In the genomic region with DNA sequence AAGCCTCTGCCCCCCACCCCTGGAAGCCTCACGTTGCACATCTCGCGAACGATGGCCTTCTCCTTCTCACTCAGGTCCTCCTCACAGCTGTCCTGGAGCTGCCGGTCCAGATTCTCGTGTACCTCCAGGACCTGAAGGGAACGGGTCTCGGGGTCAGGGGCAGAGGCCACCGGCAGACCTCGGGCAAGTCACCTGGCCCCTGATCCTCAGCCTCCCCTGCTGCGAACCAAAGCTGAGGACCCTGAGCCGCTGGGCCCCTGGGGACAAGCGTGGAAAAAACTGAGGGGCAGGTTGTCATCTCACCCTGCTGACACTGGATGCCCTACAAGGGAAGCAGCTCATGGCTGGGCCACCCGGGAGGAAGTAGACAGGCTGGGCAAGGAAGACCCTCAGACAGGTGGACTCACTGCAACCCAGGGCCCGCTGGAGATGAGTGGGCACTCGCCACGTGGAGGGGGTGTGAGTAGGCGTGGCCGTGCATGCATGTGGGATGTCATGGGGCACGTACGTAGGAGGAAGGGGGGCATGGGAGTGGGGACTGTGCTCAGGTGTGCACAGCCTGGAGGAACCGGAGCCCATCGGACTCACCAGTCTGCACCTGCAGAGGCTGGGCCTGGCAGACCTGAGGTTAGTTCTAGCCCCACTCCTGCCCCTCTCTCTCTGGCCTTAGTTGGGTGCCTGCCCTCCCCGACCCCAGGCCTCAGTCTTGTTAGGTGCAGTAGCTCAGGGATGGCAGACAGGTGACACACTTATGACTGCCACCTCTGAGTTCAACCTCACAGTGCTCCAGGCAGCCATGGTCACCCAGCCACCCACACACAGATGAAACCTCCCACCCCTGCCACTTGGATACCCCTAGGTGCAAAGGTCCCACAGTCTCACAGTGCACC, we compare ENCODE assay signal across 21 cellular contexts. TPM values are rescaled to one million over a fixed set of nuclear protein-coding genes. Genes with fewer than 3 reads are reported as not detected.
A peak's percentile ranks its signal among the peaks of the same experiment; 100 is the strongest.
DNase-seq lines count a peak whose midpoint lies in the region; ATAC-seq and TF ChIP-seq lines count a peak whose summit lies in the region.
"Had no signal": no experiment of that assay in that cellular context is flagged by ENCODE, and none has a peak within 500 bp of the region (broad histone marks: within the 10 kb centered on the region; RNA-seq: fewer than 3 reads in every experiment).

No MANE protein-coding gene starts in this region.

- H3K4me2 ChIP-seq in H9 (ENCODE audit: insufficient read depth, insufficient read length, low read length) = no peak overlapping the region
- H3K4me2 ChIP-seq: A549 had no signal

- no peak overlapping the region for H3K9ac ChIP-seq in H9 (ENCODE audit: extremely low read depth, insufficient read length, low read length)
- H3K9ac ChIP-seq in endodermal cell (ENCODE audit: extremely low read depth, low read length, poor library complexity, severe bottlenecking) = no peak overlapping the region

- H3K23ac ChIP-seq in H9 (ENCODE audit: insufficient read length, low read depth, low read length) = no peak overlapping the region

- no peak overlapping the region for H3K18ac ChIP-seq in H9 (ENCODE audit: insufficient read length, low read depth, low read length)

- no peak overlapping the region for H2BK5ac ChIP-seq in H9 (ENCODE audit: insufficient read length, low read length)

- no peak overlapping the region for H4K5ac ChIP-seq in H9 (ENCODE audit: insufficient read length, low read depth, low read length)

- no peaks in the 10 kb centered on the region for H3K27me3 ChIP-seq in H9 (ENCODE audit: insufficient read depth, low read length)
- no peaks in the 10 kb centered on the region for H3K27me3 ChIP-seq in endodermal cell (ENCODE audit: control insufficient read depth, insufficient read depth, low read length, poor library complexity, severe bottlenecking)
- H3K27me3 ChIP-seq: adrenal gland, cardiac muscle cell, MG63, ovary had no signal

- H2BK12ac ChIP-seq in H9 (ENCODE audit: insufficient read length, low read depth, low read length) = no peak overlapping the region

- intact Hi-C loops in posterior vena cava (cut with DNase I) = loop anchor here in 1 of 2 donors (10.0 kb wide), 1 partner anchor 368 kb away; no protein-coding TSS in a partner anchor

- no peak overlapping the region for H2BK15ac ChIP-seq in H9 (ENCODE audit: low read depth, low read length)

- no peaks in the 10 kb centered on the region for H3K4me1 ChIP-seq in H9 (ENCODE audit: insufficient read depth, low read length)
- H3K4me1 ChIP-seq in endodermal cell (ENCODE audit: control insufficient read depth, insufficient read depth, low read length) = no peaks in the 10 kb centered on the region

- no peak overlapping the region for H2BK20ac ChIP-seq in H9 (ENCODE audit: low read depth, low read length, poor library complexity, severe bottlenecking)

- no peaks in the 10 kb centered on the region for H3K4me1 Mint-ChIP-seq in activated T-cell treated with anti-CD3 and anti-CD28 coated beads, Interleukin-2, amount 50 U/mL, for 24 hours (ENCODE audit: low read depth)
- no peaks in the 10 kb centered on the region for H3K4me1 Mint-ChIP-seq in activated T-cell treated with anti-CD3 and anti-CD28 coated beads, Interleukin-2, amount 50 U/mL, for 72 hours (ENCODE audit: low read depth)
- peaks cover 6 to 8% of the 10 kb centered on the region in 2 experiments; a peak in 3 of 4 replicates for H3K4me1 Mint-ChIP-seq in H9
- no peaks in the 10 kb centered on the region for H3K4me1 Mint-ChIP-seq in endodermal cell

- no peaks in the 10 kb centered on the region for H3K79me2 ChIP-seq in H9 (ENCODE audit: insufficient read depth, low read length)

- H3K4ac ChIP-seq in H9 (ENCODE audit: low read depth, low read length) = no peak overlapping the region

- DNase-seq in activated T-cell treated with anti-CD3 and anti-CD28 coated beads, Interleukin-2, amount 50 U/mL, for 24 hours = peak; percentile 28
- DNase-seq in activated T-cell treated with anti-CD3 and anti-CD28 coated beads, Interleukin-2, amount 50 U/mL, for 72 hours = no peak
- DNase-seq in H9 = peak; percentile 26
- DNase-seq in endodermal cell = peak; percentile 39
- peak; percentile 76 for DNase-seq in posterior vena cava (ENCODE audit: low spot score)
- DNase-seq in NOMO-1 treated with DMSO at 0.1 percent for 48 hours (lab: John Stamatoyannopoulos, UW; ENCODE audit: unreplicated experiment) = no peak
- DNase-seq in GM19240 (ENCODE audit: insufficient read length, low spot score) = no peak
- DNase-seq: activated CD4-positive, alpha-beta T cell treated with anti-CD3 and anti-CD28 coated beads, Interleukin-2, amount 50 U/mL, for 1 hour; DMS153; left ventricle myocardium superior; MG63; NCI-H146; stimulated activated CD4-positive, alpha-beta T cell treated with anti-CD3 and anti-CD28 coated beads, Interleukin-4, amount 100 ng/mL, for 4 hours had no signal

- no peak overlapping the region for H2BK120ac ChIP-seq in H9 (ENCODE audit: low read depth, low read length, poor library complexity, severe bottlenecking)

- no peak overlapping the region for H2AK5ac ChIP-seq in H9 (ENCODE audit: insufficient read length, low read length)

- H3K4me3 ChIP-seq in endodermal cell (ENCODE audit: low read length) = no peak overlapping the region
- H3K4me3 ChIP-seq: A549, adrenal gland, cardiac muscle cell, MG63, ovary, skin epidermis had no signal

- H3K23me2 ChIP-seq in H9 (ENCODE audit: insufficient read length, low read depth, low read length, poor library complexity, severe bottlenecking) = no peaks in the 10 kb centered on the region

- H3K27ac ChIP-seq in H9 (ENCODE audit: insufficient read length, low read depth, low read length) (no peak overlapping the region), endodermal cell (ENCODE audit: low read depth, low read length) (no peak overlapping the region)
- H3K27ac ChIP-seq: A549, adrenal gland, cardiac muscle cell, ovary, skin epidermis had no signal

- H3K36me3 ChIP-seq in endodermal cell (ENCODE audit: control insufficient read depth, insufficient read depth, low read length) = peaks cover 12% of the 10 kb centered on the region
- H3K36me3 ChIP-seq: MG63, ovary had no signal

- peaks cover 3% of the 10 kb centered on the region for H4K20me1 ChIP-seq in H9 (ENCODE audit: control insufficient read depth, insufficient read depth, insufficient read length)

- no peak overlapping the region for H3K56ac ChIP-seq in H9 (ENCODE audit: insufficient read length, low read depth, low read length)

- H4K8ac ChIP-seq in H9 (replicated peaks; ENCODE audit: insufficient read length, low read depth, low read length) = no peak overlapping the region

- H3K14ac ChIP-seq in H9 (ENCODE audit: insufficient read depth, low read length) = no peak overlapping the region

- H3T11ph ChIP-seq in H9 (ENCODE audit: low read length) = no peak overlapping the region

- H2AFZ ChIP-seq in H9 (ENCODE audit: low read length) = no peak overlapping the region

- no peaks in the 10 kb centered on the region for H3K9me3 Mint-ChIP-seq in activated T-cell treated with anti-CD3 and anti-CD28 coated beads, Interleukin-2, amount 50 U/mL, for 24 hours
- H3K9me3 Mint-ChIP-seq in activated T-cell treated with anti-CD3 and anti-CD28 coated beads, Interleukin-2, amount 50 U/mL, for 72 hours = no peaks in the 10 kb centered on the region
- no peaks in the 10 kb centered on the region for H3K9me3 Mint-ChIP-seq in H9
- no peaks in the 10 kb centered on the region for H3K9me3 Mint-ChIP-seq in endodermal cell

- no peak overlapping the region for H3K27ac Mint-ChIP-seq in activated T-cell treated with anti-CD3 and anti-CD28 coated beads, Interleukin-2, amount 50 U/mL, for 24 hours
- no peak overlapping the region for H3K27ac Mint-ChIP-seq in activated T-cell treated with anti-CD3 and anti-CD28 coated beads, Interleukin-2, amount 50 U/mL, for 72 hours
- H3K27ac Mint-ChIP-seq in H9 (no peak overlapping the region), endodermal cell (no peak overlapping the region)

- H3K79me1 ChIP-seq in H9 (ENCODE audit: insufficient read depth, low read depth, low read length, poor library complexity, severe bottlenecking) = no peaks in the 10 kb centered on the region

- no peak for ATAC-seq in activated T-cell treated with anti-CD3 and anti-CD28 coated beads, Interleukin-2, amount 50 U/mL, for 72 hours (replicated peaks in 1 of 2)
- no peak for ATAC-seq in HG03378 (IDR thresholded peaks at IDR 0.05; ENCODE audit: unreplicated experiment)
- ATAC-seq: A549, esophagus mucosa, left ventricle myocardium superior, Panc1 had no signal

- peaks cover 22% of the 10 kb centered on the region for H3K36me3 Mint-ChIP-seq in activated T-cell treated with anti-CD3 and anti-CD28 coated beads, Interleukin-2, amount 50 U/mL, for 24 hours (ENCODE audit: low read depth)
- H3K36me3 Mint-ChIP-seq in activated T-cell treated with anti-CD3 and anti-CD28 coated beads, Interleukin-2, amount 50 U/mL, for 72 hours (ENCODE audit: insufficient read depth in 2 of 2) = no peaks in the 10 kb centered on the region
- H3K36me3 Mint-ChIP-seq in H9 (ENCODE audit: insufficient read depth in 1 of 3, low read depth in 3 of 3) = peaks cover 0 to 13% (median 7%) of the 10 kb centered on the region in 3 experiments; a peak in 4 of 7 replicates
- H3K36me3 Mint-ChIP-seq in endodermal cell (ENCODE audit: low read depth) = peaks cover 5% of the 10 kb centered on the region

- TF ChIP-seq CTCF in H9 (conservative IDR thresholded peaks at IDR 0.05) (no peak), endodermal cell (conservative IDR thresholded peaks at IDR 0.05) (no peak)

- no peak overlapping the region for H3K4me3 Mint-ChIP-seq in activated T-cell treated with anti-CD3 and anti-CD28 coated beads, Interleukin-2, amount 50 U/mL, for 24 hours
- no peak overlapping the region for H3K4me3 Mint-ChIP-seq in activated T-cell treated with anti-CD3 and anti-CD28 coated beads, Interleukin-2, amount 50 U/mL, for 72 hours
- H3K4me3 Mint-ChIP-seq in H9 = no peak overlapping the region
- no peak overlapping the region for H3K4me3 Mint-ChIP-seq in endodermal cell

- WGBS in H9 (ENCODE audit: extremely low coverage, insufficient read length, low lambda C conversion rate) = no CpG with 5 or more reads among the region's 24 CpGs
- WGBS in endodermal cell (ENCODE audit: insufficient coverage in 1 of 2, insufficient read length in 1 of 2), 2 experiments = 93 to 94% methylated on average over 18 to 24 of the region's 24 CpGs

- H3K9me3 ChIP-seq in H9 (ENCODE audit: control insufficient read depth, low read depth, low read length) = no peaks in the 10 kb centered on the region
- no peaks in the 10 kb centered on the region for H3K9me3 ChIP-seq in endodermal cell (ENCODE audit: control insufficient read depth, low read length)
- H3K9me3 ChIP-seq: A549, adrenal gland, MG63, ovary had no signal

- no peaks in the 10 kb centered on the region for H3K27me3 Mint-ChIP-seq in activated T-cell treated with anti-CD3 and anti-CD28 coated beads, Interleukin-2, amount 50 U/mL, for 24 hours
- no peaks in the 10 kb centered on the region for H3K27me3 Mint-ChIP-seq in activated T-cell treated with anti-CD3 and anti-CD28 coated beads, Interleukin-2, amount 50 U/mL, for 72 hours (ENCODE audit: low read depth)
- H3K27me3 Mint-ChIP-seq in H9 (ENCODE audit: low read depth) = no peaks in the 10 kb centered on the region
- no peaks in the 10 kb centered on the region for H3K27me3 Mint-ChIP-seq in endodermal cell (ENCODE audit: insufficient read depth)

- no peak overlapping the region for H4K91ac ChIP-seq in H9 (ENCODE audit: insufficient read length, low read depth, low read length)

RNA-seq across cellular contexts. Expression of a gene that starts 35.2 kb away (rescaled TPM):
- 10 to 100 TPM; 86.1 to 88.5 TPM for total RNA-seq in activated T-cell treated with anti-CD3 and anti-CD28 coated beads, Interleukin-2, amount 50 U/mL, for 72 hours
- 76.9 and 80.1 TPM in 2 replicates for total RNA-seq in H9 (2021)
- total RNA-seq in endodermal cell = 10 to 100 TPM; 71.5 to 77.1 TPM
- 62.9 TPM for polyA plus RNA-seq in endodermal cell (2013, experiment 1 of 2)
- polyA plus RNA-seq in endodermal cell (2013, experiment 2 of 2) = 60.4 TPM
- total RNA-seq in posterior vena cava = 10 to 100 TPM; 34.3 to 35.3 TPM

RNA-seq across cellular contexts. Expression of a gene that starts 35.7 kb away (rescaled TPM):
- total RNA-seq in activated T-cell treated with anti-CD3 and anti-CD28 coated beads, Interleukin-2, amount 50 U/mL, for 72 hours = 10 to 100 TPM; 48.0 to 49.6 TPM
- 53.7 and 56.7 TPM in 2 replicates for total RNA-seq in H9 (2021)
- total RNA-seq in endodermal cell = 10 to 100 TPM; 57.8 to 68.1 TPM
- 41.3 TPM for polyA plus RNA-seq in endodermal cell (2013, experiment 1 of 2)
- polyA plus RNA-seq in endodermal cell (2013, experiment 2 of 2) = 38.5 TPM
- total RNA-seq in posterior vena cava = 100 to 1,000 TPM in 1 of 2 donors, 10 to 100 TPM in 1; 74.5 to 103 TPM

Comparison
In these comparisons a context has a peak if more than half of its experiments do, and no peak if none do; other contexts are left out.
1. DNase-seq: peak in activated T-cell treated with anti-CD3 and anti-CD28 coated beads, Interleukin-2, amount 50 U/mL, for 24 hours (single experiment), H9 (single experiment), endodermal cell (single experiment) and posterior vena cava (single experiment); none in activated T-cell treated with anti-CD3 and anti-CD28 coated beads, Interleukin-2, amount 50 U/mL, for 72 hours (0 of 2), NOMO-1 treated with DMSO at 0.1 percent for 48 hours (single experiment) and GM19240 (single experiment).